3 cellular contexts compared by ENCODE assay signal in the genomic region with DNA sequence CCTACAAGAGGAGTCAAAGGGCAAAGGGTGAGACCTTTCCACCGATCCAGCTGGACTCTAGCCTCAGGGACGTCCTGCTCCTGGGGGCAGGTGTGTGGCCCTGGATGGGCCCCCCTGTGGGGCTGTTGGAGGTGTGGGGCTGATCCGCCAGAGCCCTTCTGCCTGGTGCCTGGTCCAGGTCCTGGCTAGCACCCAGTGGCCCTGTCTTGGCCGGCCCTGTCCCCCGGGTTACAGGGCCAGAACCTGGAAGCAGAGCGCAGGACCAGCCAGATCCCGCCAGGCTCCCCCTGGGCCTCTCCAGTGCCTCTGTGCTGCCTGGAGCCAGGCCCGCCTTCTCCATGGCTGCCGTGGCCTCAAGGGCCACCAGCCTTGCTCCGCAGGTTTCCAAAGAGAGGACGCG. TPM values are rescaled to one million over a fixed set of nuclear protein-coding genes. Genes with fewer than 3 reads are reported as not detected.
"Had no signal": no experiment of that assay in that cellular context is flagged by ENCODE, and none has a peak within 500 bp of the region (broad histone marks: within the 10 kb centered on the region; RNA-seq: fewer than 3 reads in every experiment).

No MANE protein-coding gene starts in this region.

RNA-seq across cellular contexts. Expression of gene FKBP1C, which starts 19.2 kb away (rescaled TPM):
- total RNA-seq: activated B cell treated with CpG ODN at 0.5 μM for 24 hours, T-helper 17 cell, WTC11 had no signal
